Comparison of ENCODE assay signal across 10 cellular contexts in genomic region chr11:122850076-122850631, GRCh38. TPM values are rescaled to one million over a fixed set of nuclear protein-coding genes. Genes with fewer than 3 reads are reported as not detected.
DNase-seq lines count a peak whose midpoint lies in the region; ATAC-seq lines count a peak whose summit lies in the region.
"Had no signal": no experiment of that assay in that cellular context is flagged by ENCODE, and none has a peak within 500 bp of the region (broad histone marks: within the 10 kb centered on the region; RNA-seq: fewer than 3 reads in every experiment).

No MANE protein-coding gene starts in this region.

- H3K4me1 Mint-ChIP-seq in central memory CD8-positive, alpha-beta T cell: peaks cover 78% of the 10 kb centered on the region

- H3K9ac ChIP-seq in SK-N-MC (ENCODE audit: insufficient read length): peak overlapping the region; percentile 16

- peak overlapping the region; percentile 97 for H3K27ac Mint-ChIP-seq in central memory CD8-positive, alpha-beta T cell (ENCODE audit: low read depth)
- H3K27ac Mint-ChIP-seq: stimulated activated naive B cell treated with anti-CD40 and anti-IgM and Interleukin-4, amounts not matched to agents 10 μg/mL and 1 μg/mL and 100 μg/mL, for 72 hours had no signal

- H3K9me3 Mint-ChIP-seq in central memory CD8-positive, alpha-beta T cell: no peaks in the 10 kb centered on the region
- H3K9me3 Mint-ChIP-seq: stimulated activated naive B cell treated with anti-CD40 and anti-IgM and Interleukin-4, amounts not matched to agents 10 μg/mL and 1 μg/mL and 100 μg/mL, for 72 hours had no signal

- H3K36me3 ChIP-seq in SK-N-MC (ENCODE audit: insufficient read depth, low read length): no peaks in the 10 kb centered on the region

- H3K27me3 Mint-ChIP-seq in central memory CD8-positive, alpha-beta T cell: no peaks in the 10 kb centered on the region
- H3K27me3 Mint-ChIP-seq: stimulated activated naive B cell treated with anti-CD40 and anti-IgM and Interleukin-4, amounts not matched to agents 10 μg/mL and 1 μg/mL and 100 μg/mL, for 72 hours had no signal

- peak; percentile 38 for ATAC-seq in GM19351 (IDR thresholded peaks at IDR 0.05; ENCODE audit: unreplicated experiment)
- peak; percentile 45 for ATAC-seq in central memory CD8-positive, alpha-beta T cell (replicated peaks; ENCODE audit: extremely low read depth, poor library complexity, severe bottlenecking)
- ATAC-seq in GM18907 (IDR thresholded peaks at IDR 0.05; ENCODE audit: unreplicated experiment): no peak
- no peak for ATAC-seq in GM19452 (IDR thresholded peaks at IDR 0.05; ENCODE audit: unreplicated experiment)
- ATAC-seq in GM21619 (IDR thresholded peaks at IDR 0.05; ENCODE audit: unreplicated experiment): no peak

- H3K9me3 ChIP-seq in SK-N-MC (ENCODE audit: low read depth, low read length): no peaks in the 10 kb centered on the region

- H3K4me3 ChIP-seq in SK-N-MC: no peak overlapping the region

- peaks cover 46% of the 10 kb centered on the region for H3K36me3 Mint-ChIP-seq in central memory CD8-positive, alpha-beta T cell (ENCODE audit: insufficient read depth)
- H3K36me3 Mint-ChIP-seq: stimulated activated naive B cell treated with anti-CD40 and anti-IgM and Interleukin-4, amounts not matched to agents 10 μg/mL and 1 μg/mL and 100 μg/mL, for 72 hours had no signal

- H3K27ac ChIP-seq in SK-N-MC: no peak overlapping the region

- no peak for DNase-seq in SK-N-MC (ENCODE audit: low read depth, low spot score)
- peak in 1 of 2 donors; percentile 44 for DNase-seq in central memory CD8-positive, alpha-beta T cell (ENCODE audit: low spot score in 2 of 2)
- peak; percentile 55 for DNase-seq in renal cortical epithelial cell (ENCODE audit: low read depth)
- no peak for DNase-seq in NAMALWA (ENCODE audit: low spot score)
- DNase-seq: stimulated activated naive B cell treated with anti-CD40 and anti-IgM and Interleukin-4, amounts not matched to agents 10 μg/mL and 1 μg/mL and 100 μg/mL, for 72 hours; T-helper 9 cell had no signal

- H3K4me3 Mint-ChIP-seq in central memory CD8-positive, alpha-beta T cell: peak overlapping the region; percentile 65
- H3K4me3 Mint-ChIP-seq: stimulated activated naive B cell treated with anti-CD40 and anti-IgM and Interleukin-4, amounts not matched to agents 10 μg/mL and 1 μg/mL and 100 μg/mL, for 72 hours had no signal

RNA-seq across cellular contexts. Expression of gene CRTAM, which starts 11.9 kb away (rescaled TPM):
- not detected in 2 replicates for total RNA-seq in renal cortical epithelial cell

RNA-seq across cellular contexts. Expression of gene JHY, which starts 32.4 kb away (rescaled TPM):
- total RNA-seq in renal cortical epithelial cell: 0.52 and 3.4 TPM in 2 replicates

Comparison
In these comparisons a context has a peak if more than half of its experiments do, and no peak if none do; other contexts are left out.
1. ATAC-seq: peak in GM19351 (single experiment) and central memory CD8-positive, alpha-beta T cell (single experiment); none in GM18907 (single experiment), GM19452 (single experiment) and GM21619 (single experiment).